Comparison of ENCODE assay signal across 20 cellular contexts in genomic region chr11:86194998-86195397, GRCh38. TPM values are rescaled to one million over a fixed set of nuclear protein-coding genes. Genes with fewer than 3 reads are reported as not detected.
DNase-seq lines count a peak whose midpoint lies in the region; ATAC-seq and TF ChIP-seq lines count a peak whose summit lies in the region.
"Had no signal": no experiment of that assay in that cellular context is flagged by ENCODE, and none has a peak within 500 bp of the region (broad histone marks: within the 10 kb centered on the region; RNA-seq: fewer than 3 reads in every experiment).

No MANE protein-coding gene starts in this region.

- no peak overlapping the region for H2BK12ac ChIP-seq in mesenchymal stem cell (ENCODE audit: low read length in 2 of 2)

- no peak overlapping the region for H3K4ac ChIP-seq in mesenchymal stem cell (ENCODE audit: low read depth in 1 of 2, low read length in 2 of 2)

- H3K36me3 ChIP-seq in mesenchymal stem cell (ENCODE audit: control insufficient read depth in 1 of 2, insufficient read depth in 2 of 2, low read depth in 1 of 2, low read length in 2 of 2) = no peaks in the 10 kb centered on the region
- H3K36me3 ChIP-seq in WERI-Rb-1 = no peaks in the 10 kb centered on the region
- no peaks in the 10 kb centered on the region for H3K36me3 ChIP-seq in CD8-positive, alpha-beta T cell (ENCODE audit: insufficient read depth, low read length)
- H3K36me3 ChIP-seq: BE2C; BLaER1 treated with 17β-estradiol and CSF1 and Interleukin-3, amounts not matched to agents 10 nM and 100 nM; HAP-1 had no signal

- ATAC-seq in right cardiac atrium = no peak
- no peak for ATAC-seq in left cardiac atrium
- no peak for ATAC-seq in CD8-positive, alpha-beta T cell
- ATAC-seq: A549 had no signal

- no peaks in the 10 kb centered on the region for H3K36me3 Mint-ChIP-seq in progenitor cell of endocrine pancreas (ENCODE audit: insufficient read depth)
- H3K36me3 Mint-ChIP-seq in CD8-positive, alpha-beta T cell = no peaks in the 10 kb centered on the region
- H3K36me3 Mint-ChIP-seq: CD14-positive monocyte; CD4-positive, alpha-beta memory T cell had no signal

- H3K4me3 ChIP-seq in right cardiac atrium (ENCODE audit: low read length) (no peak overlapping the region), mesenchymal stem cell (ENCODE audit: insufficient read depth in 1 of 2, low read depth in 1 of 2, low read length in 2 of 2) (no peak overlapping the region), WERI-Rb-1 (ENCODE audit: low read depth, low read length) (no peak overlapping the region)
- H3K4me3 ChIP-seq in CD8-positive, alpha-beta T cell (ENCODE audit: low read depth, low read length) = no peak overlapping the region
- H3K4me3 ChIP-seq: A549; BLaER1 treated with 17β-estradiol and CSF1 and Interleukin-3, amounts not matched to agents 10 nM and 100 nM; HAP-1 had no signal

- peak in 2 of 3 donors; percentile 41 to 54 for DNase-seq in right cardiac atrium
- no peak for DNase-seq in left cardiac atrium
- no peak for DNase-seq in mesenchymal stem cell
- DNase-seq in progenitor cell of endocrine pancreas (ENCODE audit: low spot score, unreplicated experiment) = no peak
- no peak for DNase-seq in WERI-Rb-1
- DNase-seq in CD8-positive, alpha-beta T cell = no peak
- DNase-seq: 8988T; ACHN; AML-193; BE2C; Caco-2; CD4-positive, alpha-beta memory T cell; DMS153; DND-41; GOT3; HFFc6 had no signal

- intact Hi-C loops in right cardiac atrium (cut with DNase I) = loop anchor here in 3 of 4 donors (5.0 kb wide), 2 partner anchors 128 to 153 kb away; partner anchors contain the start of gene PICALM (in 1 of the 3)
- intact Hi-C loops in left cardiac atrium (cut with DNase I) = loop anchor here (5.0 kb wide), 3 partner anchors 128 to 153 kb away; partner anchors contain the start of gene PICALM (in 1 of the 2)
- intact Hi-C loops in CD8-positive, alpha-beta T cell (cut with DNase I, micrococcal nuclease) = loop anchor here in 1 of 2 experiments (5.0 kb wide), 1 partner anchor 58 kb away; no protein-coding TSS in a partner anchor

- H3K27ac Mint-ChIP-seq in progenitor cell of endocrine pancreas = peak overlapping the region; percentile 63
- no peak overlapping the region for H3K27ac Mint-ChIP-seq in CD8-positive, alpha-beta T cell
- H3K27ac Mint-ChIP-seq: HFFc6 had no signal

- TF ChIP-seq CTCF in progenitor cell of endocrine pancreas (IDR thresholded peaks at IDR 0.05; ENCODE audit: unreplicated experiment) (no peak), WERI-Rb-1 (IDR thresholded peaks at IDR 0.05; ENCODE audit: low read depth, low read length) (no peak)
- TF ChIP-seq CTCF in CD8-positive, alpha-beta T cell (IDR thresholded peaks at IDR 0.05) = no peak

- no peak overlapping the region for H3K27ac ChIP-seq in right cardiac atrium (ENCODE audit: low read length)
- no peak overlapping the region for H3K27ac ChIP-seq in mesenchymal stem cell (ENCODE audit: low read length, poor library complexity, severe bottlenecking)
- H3K27ac ChIP-seq in WERI-Rb-1 = no peak overlapping the region
- no peak overlapping the region for H3K27ac ChIP-seq in CD8-positive, alpha-beta T cell (ENCODE audit: low read depth, low read length)
- H3K27ac ChIP-seq: A549 had no signal

- H2BK15ac ChIP-seq in mesenchymal stem cell (ENCODE audit: low read depth, poor library complexity, severe bottlenecking) = no peak overlapping the region

- CTCF ChIA-PET in CD8-positive, alpha-beta T cell (lab: Charles Lee) = interaction anchor here (1.0 to 15.1 kb wide), 11 partner anchors 10 to 598 kb away, joined by 3 to 211 read pairs (median 9); partner anchors contain the start of gene CCDC83

- no peak overlapping the region for H2BK5ac ChIP-seq in mesenchymal stem cell (ENCODE audit: low read depth, low read length, poor library complexity, severe bottlenecking)

- H3K79me1 ChIP-seq in mesenchymal stem cell (replicated peaks; ENCODE audit: low read length, poor library complexity, severe bottlenecking) = peaks cover 2% of the 10 kb centered on the region

- 93% methylated on average over 18 of the region's 18 CpGs for WGBS in right cardiac atrium
- WGBS in mesenchymal stem cell = 92% methylated on average over 18 of the region's 18 CpGs

- H3K4me1 Mint-ChIP-seq in progenitor cell of endocrine pancreas (ENCODE audit: low read depth) = peaks cover 7% of the 10 kb centered on the region
- H3K4me1 Mint-ChIP-seq in CD8-positive, alpha-beta T cell (ENCODE audit: low read depth) = peaks cover 15% of the 10 kb centered on the region

- H3K14ac ChIP-seq in mesenchymal stem cell (ENCODE audit: low read length in 2 of 2) = no peak overlapping the region

- H3K27me3 ChIP-seq in right cardiac atrium (ENCODE audit: control insufficient read depth, insufficient read depth) (no peaks in the 10 kb centered on the region), mesenchymal stem cell (ENCODE audit: control insufficient read depth in 1 of 2, insufficient read depth in 1 of 2, low read length in 2 of 2) (no peaks in the 10 kb centered on the region), WERI-Rb-1 (ENCODE audit: insufficient read depth, low read depth, severe bottlenecking) (no peaks in the 10 kb centered on the region)
- no peaks in the 10 kb centered on the region for H3K27me3 ChIP-seq in CD8-positive, alpha-beta T cell (ENCODE audit: insufficient read depth, low read length)
- H3K27me3 ChIP-seq: BE2C; BLaER1 treated with 17β-estradiol and CSF1 and Interleukin-3, amounts not matched to agents 10 nM and 100 nM had no signal

- no peak overlapping the region for H4K91ac ChIP-seq in mesenchymal stem cell (ENCODE audit: low read length)

- no peak overlapping the region for H3K18ac ChIP-seq in mesenchymal stem cell (ENCODE audit: low read depth in 1 of 2, low read length in 2 of 2)

- peaks cover 25% of the 10 kb centered on the region for H3K27me3 Mint-ChIP-seq in progenitor cell of endocrine pancreas
- H3K27me3 Mint-ChIP-seq in CD8-positive, alpha-beta T cell (ENCODE audit: low read depth) = no peaks in the 10 kb centered on the region
- H3K27me3 Mint-ChIP-seq: CD4-positive, alpha-beta memory T cell had no signal

- H3K4me3 Mint-ChIP-seq in progenitor cell of endocrine pancreas (ENCODE audit: low read depth) = no peak overlapping the region
- H3K4me3 Mint-ChIP-seq in CD8-positive, alpha-beta T cell = no peak overlapping the region
- H3K4me3 Mint-ChIP-seq: CD14-positive monocyte; CD4-positive, alpha-beta memory T cell; HFFc6 had no signal

- H2AFZ ChIP-seq in mesenchymal stem cell (ENCODE audit: low read depth, low read length) = no peak overlapping the region

- no peaks in the 10 kb centered on the region for H3K9me3 Mint-ChIP-seq in progenitor cell of endocrine pancreas (ENCODE audit: low read depth)
- no peaks in the 10 kb centered on the region for H3K9me3 Mint-ChIP-seq in CD8-positive, alpha-beta T cell
- H3K9me3 Mint-ChIP-seq: CD4-positive, alpha-beta memory T cell; HFFc6 had no signal

- H3K4me2 ChIP-seq in mesenchymal stem cell (ENCODE audit: low read length, poor library complexity, severe bottlenecking) = no peak overlapping the region
- H3K4me2 ChIP-seq: A549 had no signal

- H3K9me3 ChIP-seq in right cardiac atrium (ENCODE audit: control insufficient read depth, low read length) (no peaks in the 10 kb centered on the region), mesenchymal stem cell (ENCODE audit: control insufficient read depth, low read length) (no peaks in the 10 kb centered on the region), WERI-Rb-1 (ENCODE audit: severe bottlenecking) (no peaks in the 10 kb centered on the region)
- no peaks in the 10 kb centered on the region for H3K9me3 ChIP-seq in CD8-positive, alpha-beta T cell (ENCODE audit: low read length)
- H3K9me3 ChIP-seq: A549; BE2C; BLaER1 treated with 17β-estradiol and CSF1 and Interleukin-3, amounts not matched to agents 10 nM and 100 nM; Caco-2; HAP-1 had no signal

- H4K8ac ChIP-seq in mesenchymal stem cell (ENCODE audit: low read length) = no peak overlapping the region

- POLR2A ChIA-PET in CD8-positive, alpha-beta T cell (lab: Charles Lee) = no interaction called here

- no peaks in the 10 kb centered on the region for H3K4me1 ChIP-seq in right cardiac atrium (ENCODE audit: control insufficient read depth, insufficient read depth, low read length)
- no peaks in the 10 kb centered on the region for H3K4me1 ChIP-seq in mesenchymal stem cell (ENCODE audit: control insufficient read depth, insufficient read depth, low read depth, low read length)
- H3K4me1 ChIP-seq in CD8-positive, alpha-beta T cell (ENCODE audit: insufficient read depth, low read length) = peaks cover 6% of the 10 kb centered on the region
- H3K4me1 ChIP-seq: BE2C, HAP-1 had no signal

- no peak overlapping the region for H3K9ac ChIP-seq in mesenchymal stem cell (ENCODE audit: low read length)
- H3K9ac ChIP-seq: BLaER1 treated with 17β-estradiol and CSF1 and Interleukin-3, amounts not matched to agents 10 nM and 100 nM had no signal

- H2AK5ac ChIP-seq in mesenchymal stem cell (ENCODE audit: low read length, severe bottlenecking) = peak overlapping the region; percentile 1

- no peak overlapping the region for H2BK120ac ChIP-seq in mesenchymal stem cell (ENCODE audit: low read depth, low read length)

- H3K23ac ChIP-seq in mesenchymal stem cell (ENCODE audit: low read length in 2 of 2) = no peak overlapping the region

RNA-seq across cellular contexts. Expression of gene EED, which starts 49.6 kb away (rescaled TPM):
- total RNA-seq in right cardiac atrium (10 to 100 TPM; 13.0 to 16.9 (median 14.8) TPM), left cardiac atrium (10 to 100 TPM; 14.3 to 14.8 TPM), progenitor cell of endocrine pancreas (33.5 and 34.6 TPM in 2 replicates)
- polyA plus RNA-seq in right cardiac atrium = 13.0 TPM
- 7.9 TPM for polyA plus RNA-seq in mesenchymal stem cell (2013, experiment 1 of 2)
- 7.9 TPM for polyA plus RNA-seq in mesenchymal stem cell (2013, experiment 2 of 2)
- total RNA-seq in CD8-positive, alpha-beta T cell = 10 to 100 TPM; 23.5 to 24.7 TPM

Comparison
In these comparisons a context has a peak if more than half of its experiments do, and no peak if none do; other contexts are left out.
1. DNase-seq: peak in right cardiac atrium (2 of 3); none in left cardiac atrium (single experiment), mesenchymal stem cell (single experiment), progenitor cell of endocrine pancreas (single experiment), WERI-Rb-1 (single experiment) and CD8-positive, alpha-beta T cell (0 of 7).